ENCODE assay signal across 20 cellular contexts in genomic region chr6:145204258-145204766, GRCh38.
"Had no signal": no experiment of that assay in that cellular context is flagged by ENCODE, and none has a peak within 500 bp of the region (broad histone marks: within the 10 kb centered on the region; RNA-seq: fewer than 3 reads in every experiment).

No MANE protein-coding gene starts in this region.

- DNase-seq: cerebellar nuclear complex; erythroblast; heart left ventricle; hypothalamus; islet precursor cell; left lung; lower lobe of right lung; natural killer cell; nucleus accumbens; ovary; right lobe of liver; stimulated activated CD4-positive, alpha-beta T cell treated with anti-CD3 and anti-CD28 coated beads, Interleukin-4, amount 100 ng/mL, for 24 hours had no signal

- H3K4me1 ChIP-seq: left lung, lower lobe of right lung, neural progenitor cell, right lobe of liver had no signal

- H3K4me3 Mint-ChIP-seq: dendritic cell treated with granulocyte-macrophage colony-stimulating factor and Interleukin-4, amounts not matched to agents 40 ng/mL and 50 ng/mL, for 4 days; memory B cell; mesothelial cell of epicardium; natural killer cell; neural progenitor cell; stimulated activated memory B cell treated with anti-CD40 and anti-IgM and Interleukin-4, amounts not matched to agents 10 μg/mL and 1 μg/mL and 100 μg/mL, for 72 hours; stimulated activated naive CD8-positive, alpha-beta T cell treated with anti-CD3 and anti-CD28 coated beads, Interleukin-15, Interleukin-2, amounts not matched to agents 100 ng/mL and 50 ng/mL, for 24 hours had no signal

- H3K27ac ChIP-seq: heart left ventricle, left lung, lower lobe of right lung, neural progenitor cell, ovary, right lobe of liver, tibial nerve had no signal

- H3K27me3 Mint-ChIP-seq: dendritic cell treated with granulocyte-macrophage colony-stimulating factor and Interleukin-4, amounts not matched to agents 40 ng/mL and 50 ng/mL, for 4 days; progenitor cell of endocrine pancreas had no signal

- H3K4me3 ChIP-seq: heart left ventricle, left lung, lower lobe of right lung, neural progenitor cell, ovary, right lobe of liver, tibial nerve had no signal

- H3K9me3 Mint-ChIP-seq: dendritic cell treated with granulocyte-macrophage colony-stimulating factor and Interleukin-4, amounts not matched to agents 40 ng/mL and 50 ng/mL, for 4 days; memory B cell; mesothelial cell of epicardium; natural killer cell; neural progenitor cell; stimulated activated memory B cell treated with anti-CD40 and anti-IgM and Interleukin-4, amounts not matched to agents 10 μg/mL and 1 μg/mL and 100 μg/mL, for 72 hours; stimulated activated naive CD8-positive, alpha-beta T cell treated with anti-CD3 and anti-CD28 coated beads, Interleukin-15, Interleukin-2, amounts not matched to agents 100 ng/mL and 50 ng/mL, for 24 hours had no signal

- H3K27ac Mint-ChIP-seq: dendritic cell treated with granulocyte-macrophage colony-stimulating factor and Interleukin-4, amounts not matched to agents 40 ng/mL and 50 ng/mL, for 4 days; memory B cell; mesothelial cell of epicardium; natural killer cell; neural progenitor cell; progenitor cell of endocrine pancreas; stimulated activated memory B cell treated with anti-CD40 and anti-IgM and Interleukin-4, amounts not matched to agents 10 μg/mL and 1 μg/mL and 100 μg/mL, for 72 hours; stimulated activated naive CD8-positive, alpha-beta T cell treated with anti-CD3 and anti-CD28 coated beads, Interleukin-15, Interleukin-2, amounts not matched to agents 100 ng/mL and 50 ng/mL, for 24 hours had no signal

- H3K4me1 Mint-ChIP-seq: memory B cell; natural killer cell; neural progenitor cell; stimulated activated memory B cell treated with anti-CD40 and anti-IgM and Interleukin-4, amounts not matched to agents 10 μg/mL and 1 μg/mL and 100 μg/mL, for 72 hours had no signal

- H3K9me3 ChIP-seq: heart left ventricle, left lung, lower lobe of right lung, ovary, right lobe of liver, tibial nerve had no signal

- H3K36me3 Mint-ChIP-seq: memory B cell; mesothelial cell of epicardium; natural killer cell; neural progenitor cell; stimulated activated memory B cell treated with anti-CD40 and anti-IgM and Interleukin-4, amounts not matched to agents 10 μg/mL and 1 μg/mL and 100 μg/mL, for 72 hours had no signal

- ATAC-seq: heart left ventricle; left lung; lower lobe of right lung; natural killer cell; stimulated activated memory B cell treated with anti-CD40 and anti-IgM and Interleukin-4, amounts not matched to agents 10 μg/mL and 1 μg/mL and 100 μg/mL, for 72 hours had no signal

- H3K36me3 ChIP-seq: heart left ventricle, left lung, lower lobe of right lung, neural progenitor cell, ovary, right lobe of liver, tibial nerve had no signal

- H3K27me3 ChIP-seq: heart left ventricle, left lung, neural progenitor cell, ovary, right lobe of liver, tibial nerve had no signal
